22 cellular contexts compared by ENCODE assay signal in the genomic region with DNA sequence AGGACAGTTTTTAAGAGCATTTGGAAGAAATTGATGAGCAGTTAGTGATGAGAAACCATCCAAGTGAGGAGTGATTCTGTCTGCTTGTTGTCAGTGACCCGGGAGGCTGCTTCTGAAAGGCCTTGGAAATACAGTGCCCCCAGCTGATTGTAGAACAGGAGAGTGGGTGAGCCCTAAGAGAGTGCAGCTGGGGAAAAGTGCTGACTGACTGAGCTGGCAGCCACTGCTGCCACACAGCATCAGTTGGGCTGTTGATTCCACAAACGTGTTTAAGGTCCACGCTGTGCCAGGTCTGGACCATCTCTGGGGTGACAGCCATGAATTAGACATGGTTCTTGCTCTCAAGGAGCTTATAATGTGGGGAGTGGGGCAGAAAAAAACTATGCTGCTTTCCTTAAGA. TPM values are rescaled to one million over a fixed set of nuclear protein-coding genes. Genes with fewer than 3 reads are reported as not detected.
DNase-seq lines count a peak whose midpoint lies in the region; ATAC-seq and TF ChIP-seq lines count a peak whose summit lies in the region.
"Had no signal": no experiment of that assay in that cellular context is flagged by ENCODE, and none has a peak within 500 bp of the region (broad histone marks: within the 10 kb centered on the region; RNA-seq: fewer than 3 reads in every experiment).

No MANE protein-coding gene starts in this region.

- CTCF ChIA-PET in WTC11 (lab: Charles Lee) = no interaction called here

- no peak overlapping the region for H3K4me3 Mint-ChIP-seq in CD4-positive, CD25-positive, alpha-beta regulatory T cell
- no peak overlapping the region for H3K4me3 Mint-ChIP-seq in WTC11
- no peak overlapping the region for H3K4me3 Mint-ChIP-seq in effector memory CD8-positive, alpha-beta T cell
- H3K4me3 Mint-ChIP-seq: activated CD4-positive, alpha-beta memory T cell treated with anti-CD3 and anti-CD28 coated beads for 36 hours; activated naive CD4-positive, alpha-beta T cell treated with anti-CD3 and anti-CD28 coated beads, Interleukin-2, amount 10 ng/mL, durations not matched to agents 7 days and 5 days; CD8-positive, alpha-beta T cell; T-cell had no signal

- H3K36me3 Mint-ChIP-seq in CD4-positive, CD25-positive, alpha-beta regulatory T cell = peaks cover 46% of the 10 kb centered on the region
- H3K36me3 Mint-ChIP-seq in WTC11 = peaks cover 30% of the 10 kb centered on the region
- peaks cover 13% of the 10 kb centered on the region for H3K36me3 Mint-ChIP-seq in effector memory CD8-positive, alpha-beta T cell (ENCODE audit: insufficient read depth)

- H3K9me3 Mint-ChIP-seq in CD4-positive, CD25-positive, alpha-beta regulatory T cell = peaks cover 0 to 5% (median 1%) of the 10 kb centered on the region in 7 donors
- peaks cover 17% of the 10 kb centered on the region for H3K9me3 Mint-ChIP-seq in WTC11
- no peaks in the 10 kb centered on the region for H3K9me3 Mint-ChIP-seq in effector memory CD8-positive, alpha-beta T cell
- H3K9me3 Mint-ChIP-seq: CD8-positive, alpha-beta T cell; T-cell had no signal

- no peak for TF ChIP-seq CTCF in WTC11 (IDR thresholded peaks at IDR 0.05)

- H3K9me3 ChIP-seq in CD4-positive, CD25-positive, alpha-beta regulatory T cell (ENCODE audit: control insufficient read depth in 2 of 2, low read length in 2 of 2) = no peaks in the 10 kb centered on the region
- H3K9me3 ChIP-seq: neutrophil had no signal

- H3K27me3 Mint-ChIP-seq in CD4-positive, CD25-positive, alpha-beta regulatory T cell = no peaks in the 10 kb centered on the region
- no peaks in the 10 kb centered on the region for H3K27me3 Mint-ChIP-seq in WTC11 (ENCODE audit: low read depth)
- H3K27me3 Mint-ChIP-seq in effector memory CD8-positive, alpha-beta T cell = no peaks in the 10 kb centered on the region
- H3K27me3 Mint-ChIP-seq: activated CD4-positive, alpha-beta memory T cell treated with anti-CD3 and anti-CD28 coated beads for 36 hours; activated naive CD4-positive, alpha-beta T cell treated with anti-CD3 and anti-CD28 coated beads, Interleukin-2, amount 10 ng/mL, durations not matched to agents 7 days and 5 days; T-cell had no signal

- no peak overlapping the region for H3K4me3 ChIP-seq in CD4-positive, CD25-positive, alpha-beta regulatory T cell (ENCODE audit: low read depth, low read length)
- H3K4me3 ChIP-seq: spleen had no signal

- H3K27me3 ChIP-seq in CD4-positive, CD25-positive, alpha-beta regulatory T cell (ENCODE audit: control insufficient read depth, insufficient read depth, low read length) = no peaks in the 10 kb centered on the region
- H3K27me3 ChIP-seq: neutrophil, spleen had no signal

- H3K27ac ChIP-seq in CD4-positive, CD25-positive, alpha-beta regulatory T cell (ENCODE audit: insufficient read depth, low read length, poor library complexity, severe bottlenecking) = no peak overlapping the region
- H3K27ac ChIP-seq in substantia nigra (ENCODE audit: low read depth, low read length, poor library complexity, severe bottlenecking) = peak overlapping the region; percentile 2
- H3K27ac ChIP-seq: neutrophil had no signal

- no peaks in the 10 kb centered on the region for H3K4me1 ChIP-seq in CD4-positive, CD25-positive, alpha-beta regulatory T cell (ENCODE audit: control insufficient read depth, insufficient read depth, low read length, poor library complexity, severe bottlenecking)

- ATAC-seq in CD4-positive, CD25-positive, alpha-beta regulatory T cell (ENCODE audit: low read depth in 2 of 2) = no peak
- ATAC-seq in WTC11 (no peak), GM19395 (IDR thresholded peaks at IDR 0.05; ENCODE audit: unreplicated experiment) (no peak), HG03196 (IDR thresholded peaks at IDR 0.05; ENCODE audit: unreplicated experiment) (no peak)
- no peak for ATAC-seq in effector memory CD8-positive, alpha-beta T cell (replicated peaks)
- ATAC-seq: CD8-positive, alpha-beta T cell; HepG2; T-cell had no signal

- no peak for DNase-seq in CD4-positive, CD25-positive, alpha-beta regulatory T cell
- DNase-seq in WTC11 (ENCODE audit: low spot score) (no peak), substantia nigra (lab: John Stamatoyannopoulos, UW) (peak in 1 of 49 donors; percentile 13), NAMALWA (ENCODE audit: low spot score) (no peak)
- DNase-seq in effector memory CD8-positive, alpha-beta T cell = no peak
- DNase-seq: activated CD4-positive, alpha-beta memory T cell treated with anti-CD3 and anti-CD28 coated beads for 36 hours; activated naive CD4-positive, alpha-beta T cell treated with anti-CD3 and anti-CD28 coated beads, Interleukin-2, amount 10 ng/mL, durations not matched to agents 7 days and 5 days; activated T-cell treated with anti-CD3 and anti-CD28 coated beads for 4 hours; CD8-positive, alpha-beta T cell; DMS153; GOT3; mammary epithelial cell; NCI-H446 treated with DMSO at 0.1 percent for 48 hours; NK-92 treated with Interleukin-12 subunit alpha and Interleukin-12 subunit beta, amount 100 ng/mL, for 24 hours; SIG-M5; spleen; stimulated activated CD4-positive, alpha-beta T cell treated with anti-CD3 and anti-CD28 coated beads, Interleukin-4, amount 100 ng/mL, for 24 hours; T-cell had no signal

- peak overlapping the region in 2 of 3 donors; percentile 23 to 30 for H3K27ac Mint-ChIP-seq in CD4-positive, CD25-positive, alpha-beta regulatory T cell
- peak overlapping the region; percentile 75 for H3K27ac Mint-ChIP-seq in WTC11
- peak overlapping the region; percentile 35 to 38 for H3K27ac Mint-ChIP-seq in effector memory CD8-positive, alpha-beta T cell
- H3K27ac Mint-ChIP-seq: activated CD4-positive, alpha-beta memory T cell treated with anti-CD3 and anti-CD28 coated beads for 36 hours; activated naive CD4-positive, alpha-beta T cell treated with anti-CD3 and anti-CD28 coated beads, Interleukin-2, amount 10 ng/mL, durations not matched to agents 7 days and 5 days; CD8-positive, alpha-beta T cell; T-cell had no signal

- POLR2A ChIA-PET in WTC11 (lab: Charles Lee) = interaction anchor here (0.6 kb wide), 1 partner anchor 38 kb away, joined by 3 read pairs; no protein-coding TSS in a partner anchor

- H3K36me3 ChIP-seq in CD4-positive, CD25-positive, alpha-beta regulatory T cell (ENCODE audit: control insufficient read depth, insufficient read depth, low read length) = peaks cover 24% of the 10 kb centered on the region

- peaks cover 15 to 29% (median 22%) of the 10 kb centered on the region in 4 donors for H3K4me1 Mint-ChIP-seq in CD4-positive, CD25-positive, alpha-beta regulatory T cell
- peaks cover 34% of the 10 kb centered on the region for H3K4me1 Mint-ChIP-seq in WTC11
- H3K4me1 Mint-ChIP-seq in effector memory CD8-positive, alpha-beta T cell (ENCODE audit: low read depth in 2 of 2) = peaks cover 12 to 33% of the 10 kb centered on the region in 2 donors

TF ChIP-seq in WTC11, 78 proteins besides CTCF, POLR2A, EP300 and RAD21 (continues in another document):
- TF ChIP-seq ZBTB21 (CRISPR knock-in tag; IDR thresholded peaks at IDR 0.05; ENCODE audit: borderline replicate concordance) (no peak), ATF6 (CRISPR knock-in tag; IDR thresholded peaks at IDR 0.05) (no peak), IRF1 (CRISPR knock-in tag; IDR thresholded peaks at IDR 0.05) (no peak), ZNF671 (CRISPR knock-in tag; IDR thresholded peaks at IDR 0.05) (no peak), TCF7 (CRISPR knock-in tag; IDR thresholded peaks at IDR 0.05; ENCODE audit: low read depth) (no peak)
- TF ChIP-seq, protein P1, sequence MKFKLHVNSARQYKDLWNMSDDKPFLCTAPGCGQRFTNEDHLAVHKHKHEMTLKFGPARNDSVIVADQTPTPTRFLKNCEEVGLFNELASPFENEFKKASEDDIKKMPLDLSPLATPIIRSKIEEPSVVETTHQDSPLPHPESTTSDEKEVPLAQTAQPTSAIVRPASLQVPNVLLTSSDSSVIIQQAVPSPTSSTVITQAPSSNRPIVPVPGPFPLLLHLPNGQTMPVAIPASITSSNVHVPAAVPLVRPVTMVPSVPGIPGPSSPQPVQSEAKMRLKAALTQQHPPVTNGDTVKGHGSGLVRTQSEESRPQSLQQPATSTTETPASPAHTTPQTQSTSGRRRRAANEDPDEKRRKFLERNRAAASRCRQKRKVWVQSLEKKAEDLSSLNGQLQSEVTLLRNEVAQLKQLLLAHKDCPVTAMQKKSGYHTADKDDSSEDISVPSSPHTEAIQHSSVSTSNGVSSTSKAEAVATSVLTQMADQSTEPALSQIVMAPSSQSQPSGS (CRISPR knock-in tag; IDR thresholded peaks at IDR 0.05; ENCODE audit: borderline replicate concordance, low read depth) = no peak
- TF ChIP-seq, protein P2, sequence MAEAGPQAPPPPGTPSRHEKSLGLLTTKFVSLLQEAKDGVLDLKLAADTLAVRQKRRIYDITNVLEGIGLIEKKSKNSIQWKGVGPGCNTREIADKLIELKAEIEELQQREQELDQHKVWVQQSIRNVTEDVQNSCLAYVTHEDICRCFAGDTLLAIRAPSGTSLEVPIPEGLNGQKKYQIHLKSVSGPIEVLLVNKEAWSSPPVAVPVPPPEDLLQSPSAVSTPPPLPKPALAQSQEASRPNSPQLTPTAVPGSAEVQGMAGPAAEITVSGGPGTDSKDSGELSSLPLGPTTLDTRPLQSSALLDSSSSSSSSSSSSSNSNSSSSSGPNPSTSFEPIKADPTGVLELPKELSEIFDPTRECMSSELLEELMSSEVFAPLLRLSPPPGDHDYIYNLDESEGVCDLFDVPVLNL (CRISPR knock-in tag; IDR thresholded peaks at IDR 0.05; ENCODE audit: borderline replicate concordance, low read depth) = no peak

RNA-seq across cellular contexts. Expression of gene NUP93, which starts 18.9 kb away (rescaled TPM):
- 66.8 TPM for total RNA-seq in CD4-positive, CD25-positive, alpha-beta regulatory T cell
- 10 to 100 TPM; 55.0 to 92.7 (median 79.4) TPM for polyA plus RNA-seq in CD4-positive, CD25-positive, alpha-beta regulatory T cell
- total RNA-seq in WTC11 (2021) = 167 to 185 TPM (median 175 TPM) in 3 replicates
